In the genomic region with DNA sequence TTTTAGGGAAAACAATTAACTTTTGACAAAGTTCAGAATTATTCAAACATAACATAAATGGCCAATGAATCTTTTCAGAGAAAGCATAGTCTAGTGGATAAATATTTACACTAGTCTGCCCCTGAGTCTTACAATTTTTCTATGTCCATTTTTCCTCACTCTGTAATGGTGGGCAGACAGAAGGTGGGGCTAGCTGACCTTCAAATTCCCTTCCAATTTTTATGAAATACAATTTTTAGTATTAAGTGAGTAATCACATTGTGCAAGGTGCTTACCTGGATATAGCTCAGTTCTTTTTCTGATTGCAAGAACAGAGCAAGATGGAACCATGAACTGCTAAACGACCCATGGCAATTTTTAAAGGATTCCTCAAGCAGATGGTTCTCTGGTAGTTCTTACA, we compare ENCODE assay signal across 11 cellular contexts.
DNase-seq lines count a peak whose midpoint lies in the region; ATAC-seq and TF ChIP-seq lines count a peak whose summit lies in the region.
"Had no signal": no experiment of that assay in that cellular context is flagged by ENCODE, and none has a peak within 500 bp of the region (broad histone marks: within the 10 kb centered on the region; RNA-seq: fewer than 3 reads in every experiment).

No MANE protein-coding gene starts in this region.

- no peaks in the 10 kb centered on the region for H3F3A ChIP-seq in PC-3 (ENCODE audit: low read length, unreplicated experiment)

- H3K4me3 Mint-ChIP-seq in HFFc6 (no peak overlapping the region), chondrocyte (ENCODE audit: unreplicated experiment) (no peak overlapping the region), osteocyte (ENCODE audit: unreplicated experiment) (no peak overlapping the region)
- H3K4me3 Mint-ChIP-seq: CD4-positive, CD25-positive, alpha-beta regulatory T cell had no signal

- H3K4me2 ChIP-seq in PC-3 (ENCODE audit: low read length), result no peak overlapping the region
- H3K4me2 ChIP-seq: BLaER1 treated with 17β-estradiol and CSF1 and Interleukin-3, amounts not matched to agents 10 nM and 100 nM had no signal

- no peak for ATAC-seq in PC-3
- ATAC-seq: HepG2 had no signal

- intact Hi-C loops in PC-3 (cut with micrococcal nuclease), result no loop called here

- H3K9me3 ChIP-seq in PC-3 (ENCODE audit: low read length), result no peaks in the 10 kb centered on the region
- H3K9me3 ChIP-seq: BLaER1 treated with 17β-estradiol and CSF1 and Interleukin-3, amounts not matched to agents 10 nM and 100 nM had no signal

- CTCF ChIA-PET in PC-3 (lab: Charles Lee), result no interaction called here

- POLR2A ChIA-PET in PC-3 (lab: Charles Lee; ENCODE audit: unreplicated experiment), result no interaction called here

- H3K36me3 Mint-ChIP-seq in HFFc6 (ENCODE audit: low read depth) (no peaks in the 10 kb centered on the region), chondrocyte (ENCODE audit: low read depth) (no peaks in the 10 kb centered on the region), osteocyte (ENCODE audit: unreplicated experiment) (peaks cover 4% of the 10 kb centered on the region)
- H3K36me3 Mint-ChIP-seq: CD4-positive, CD25-positive, alpha-beta regulatory T cell had no signal

- no peaks in the 10 kb centered on the region for H3K9me2 ChIP-seq in PC-3 (replicated peaks; ENCODE audit: low read length)

- H3K36me3 ChIP-seq in PC-3 (ENCODE audit: low read depth, low read length), result no peaks in the 10 kb centered on the region
- H3K36me3 ChIP-seq: BLaER1 treated with 17β-estradiol and CSF1 and Interleukin-3, amounts not matched to agents 10 nM and 100 nM had no signal

- H3K79me2 ChIP-seq in PC-3 (ENCODE audit: low read length), result no peaks in the 10 kb centered on the region

- H3K4me3 ChIP-seq in PC-3 (ENCODE audit: low read length) (no peak overlapping the region), coronary artery (no peak overlapping the region)
- H3K4me3 ChIP-seq: BLaER1 treated with 17β-estradiol and CSF1 and Interleukin-3, amounts not matched to agents 10 nM and 100 nM had no signal

- H3K4me1 Mint-ChIP-seq in HFFc6 (ENCODE audit: low read depth), result peaks cover 42% of the 10 kb centered on the region
- peaks cover 24% of the 10 kb centered on the region for H3K4me1 Mint-ChIP-seq in chondrocyte (ENCODE audit: low read depth)
- H3K4me1 Mint-ChIP-seq in osteocyte (ENCODE audit: unreplicated experiment), result peaks cover 44% of the 10 kb centered on the region
- H3K4me1 Mint-ChIP-seq: CD4-positive, CD25-positive, alpha-beta regulatory T cell had no signal

- TF ChIP-seq CTCF in HFFc6 (IDR thresholded peaks at IDR 0.05) (peak; percentile 22), PC-3 (conservative IDR thresholded peaks at IDR 0.05; ENCODE audit: low read depth, low read length) (no peak), chondrocyte (IDR thresholded peaks at IDR 0.05) (peak; percentile 48), osteocyte (IDR thresholded peaks at IDR 0.05) (peak; percentile 25), coronary artery (IDR thresholded peaks at IDR 0.05) (no peak)

- no peaks in the 10 kb centered on the region for H4K20me1 ChIP-seq in PC-3 (ENCODE audit: low read length)
- H4K20me1 ChIP-seq: BLaER1 treated with 17β-estradiol and CSF1 and Interleukin-3, amounts not matched to agents 10 nM and 100 nM had no signal

- H3K27ac Mint-ChIP-seq in HFFc6 (no peak overlapping the region), chondrocyte (ENCODE audit: unreplicated experiment) (no peak overlapping the region), osteocyte (ENCODE audit: unreplicated experiment) (no peak overlapping the region)
- H3K27ac Mint-ChIP-seq: CD4-positive, CD25-positive, alpha-beta regulatory T cell had no signal

- H3K27me3 Mint-ChIP-seq in HFFc6 (ENCODE audit: insufficient read depth) (no peaks in the 10 kb centered on the region; the same call in 1 of the 2 replicates), chondrocyte (ENCODE audit: low read depth) (no peaks in the 10 kb centered on the region), osteocyte (ENCODE audit: unreplicated experiment) (no peaks in the 10 kb centered on the region)

- peaks cover 16% of the 10 kb centered on the region for H3K4me1 ChIP-seq in PC-3 (ENCODE audit: insufficient read depth, low read length)
- H3K4me1 ChIP-seq: BLaER1 treated with 17β-estradiol and CSF1 and Interleukin-3, amounts not matched to agents 10 nM and 100 nM had no signal

- BruUV-seq in PC-3 (replicated peaks; lab: Mats Ljungman, UMichigan), result no TSS peak

- no peaks in the 10 kb centered on the region for H3K9me3 Mint-ChIP-seq in HFFc6
- no peaks in the 10 kb centered on the region for H3K9me3 Mint-ChIP-seq in chondrocyte (ENCODE audit: low read depth)
- peaks cover 14% of the 10 kb centered on the region for H3K9me3 Mint-ChIP-seq in osteocyte (ENCODE audit: unreplicated experiment)

- 0 out of 2 replicates have a peak overlapping the region, but pooled peaks have one; percentile 70 for H2AFZ ChIP-seq in PC-3 (ENCODE audit: low read length)

- no peaks in the 10 kb centered on the region for H3K27me3 ChIP-seq in PC-3 (ENCODE audit: low read length)
- H3K27me3 ChIP-seq: BLaER1 treated with 17β-estradiol and CSF1 and Interleukin-3, amounts not matched to agents 10 nM and 100 nM had no signal

- H3K27ac ChIP-seq in PC-3 (ENCODE audit: low read length) (no peak overlapping the region), coronary artery (no peak overlapping the region)
- H3K27ac ChIP-seq: BLaER1 treated with 17β-estradiol and CSF1 and Interleukin-3, amounts not matched to agents 10 nM and 100 nM had no signal

- DNase-seq in HFFc6, result no peak
- no peak for DNase-seq in PC-3
- no peak for DNase-seq in chondrocyte (ENCODE audit: low spot score)
- DNase-seq in osteocyte (ENCODE audit: extremely low spot score, unreplicated experiment), result no peak
- no peak for DNase-seq in coronary artery (ENCODE audit: low spot score)
- no peak for DNase-seq in DMS114 treated with DMSO at 0.1 percent for 48 hours (lab: John Stamatoyannopoulos, UW; ENCODE audit: unreplicated experiment)
- DNase-seq in NCI-H510A (lab: John Stamatoyannopoulos, UW), result no peak
- DNase-seq: ACHN; CD4-positive, CD25-positive, alpha-beta regulatory T cell had no signal

- H3K9ac ChIP-seq in PC-3 (ENCODE audit: low read length), result no peak overlapping the region
- H3K9ac ChIP-seq: BLaER1 treated with 17β-estradiol and CSF1 and Interleukin-3, amounts not matched to agents 10 nM and 100 nM had no signal

Comparison
In these comparisons a context has a peak if more than half of its experiments do, and no peak if none do; other contexts are left out.
1. CTCF ChIP-seq: peak in HFFc6 (single experiment), chondrocyte (single experiment) and osteocyte (single experiment); none in PC-3 (single experiment) and coronary artery (single experiment).